ENCODE assay signal across 13 cellular contexts in genomic region chr7:90945104-90945752, GRCh38.
DNase-seq lines count a peak whose midpoint lies in the region; ATAC-seq and TF ChIP-seq lines count a peak whose summit lies in the region.
"Had no signal": no experiment of that assay in that cellular context is flagged by ENCODE, and none has a peak within 500 bp of the region (broad histone marks: within the 10 kb centered on the region; RNA-seq: fewer than 3 reads in every experiment).

No MANE protein-coding gene starts in this region.

- no peaks in the 10 kb centered on the region for H3K27me3 ChIP-seq in ascending aorta
- no peaks in the 10 kb centered on the region for H3K27me3 ChIP-seq in foreskin keratinocyte
- no peaks in the 10 kb centered on the region for H3K27me3 ChIP-seq in gastrocnemius medialis
- H3K27me3 ChIP-seq: upper lobe of left lung had no signal

- no peak overlapping the region for H3K4me3 ChIP-seq in ascending aorta
- no peak overlapping the region for H3K4me3 ChIP-seq in gastrocnemius medialis
- H3K4me3 ChIP-seq: GM23338, upper lobe of left lung had no signal

- no peak for TF ChIP-seq POLR2A in gastrocnemius medialis (IDR thresholded peaks at IDR 0.05)

- H3K27ac ChIP-seq in ascending aorta: peak overlapping the region; percentile 59 to 63
- H3K27ac ChIP-seq in foreskin keratinocyte: no peak overlapping the region
- H3K27ac ChIP-seq in gastrocnemius medialis: no peak overlapping the region
- H3K27ac ChIP-seq: upper lobe of left lung had no signal

- peak; percentile 33 for DNase-seq in EL
- no peak for DNase-seq in ascending aorta (ENCODE audit: low spot score in 2 of 2)
- DNase-seq in foreskin keratinocyte: peak; percentile 44 to 70
- no peak for DNase-seq in gastrocnemius medialis
- no peak for DNase-seq in NCI-H524 (lab: John Stamatoyannopoulos, UW)
- no peak for DNase-seq in NCI-H187 treated with DMSO at 0.1 percent for 48 hours (lab: John Stamatoyannopoulos, UW)
- DNase-seq: C1 segment of cervical spinal cord; KG1; stimulated activated CD8-positive, alpha-beta memory T cell treated with anti-CD3 and anti-CD28 coated beads, Interleukin-4, amount 100 ng/mL, for 48 hours; upper lobe of left lung had no signal

- intact Hi-C loops in ascending aorta (cut with DNase I) (loop anchor here (10.0 kb wide), 2 partner anchors 320 to 350 kb away; partner anchors contain the start of genes CDK14 and FZD1), gastrocnemius medialis (cut with DNase I; ENCODE audit: low total_unique reads) (no loop called here)

- H3K4me1 ChIP-seq in ascending aorta (peaks cover 0 to 12% of the 10 kb centered on the region in 2 donors), foreskin keratinocyte (no peaks in the 10 kb centered on the region), gastrocnemius medialis (peaks cover 0 to 3% of the 10 kb centered on the region in 2 donors)

- no peak for TF ChIP-seq CTCF in ascending aorta (IDR thresholded peaks at IDR 0.05)
- no peak for TF ChIP-seq CTCF in foreskin keratinocyte (conservative IDR thresholded peaks at IDR 0.05)
- TF ChIP-seq CTCF in gastrocnemius medialis (IDR thresholded peaks at IDR 0.05 in 4 of 5, conservative IDR thresholded peaks at IDR 0.05 in 1 of 5): no peak

- H3K36me3 ChIP-seq in ascending aorta (no peaks in the 10 kb centered on the region), gastrocnemius medialis (no peaks in the 10 kb centered on the region)
- H3K36me3 ChIP-seq: upper lobe of left lung had no signal

- ATAC-seq in foreskin keratinocyte: peak; percentile 52
- peak; percentile 45 to 55 for ATAC-seq in gastrocnemius medialis
- no peak for ATAC-seq in HG02938 (IDR thresholded peaks at IDR 0.05; ENCODE audit: unreplicated experiment)
- no peak for ATAC-seq in GM21576 (IDR thresholded peaks at IDR 0.05; ENCODE audit: unreplicated experiment)
- ATAC-seq: GM23338 had no signal

- in situ Hi-C loops in gastrocnemius medialis (cut with MboI; ENCODE audit: low sequenced_read_pairs in 4 of 4): no loop called here

- no peaks in the 10 kb centered on the region for H3K9me3 ChIP-seq in ascending aorta
- H3K9me3 ChIP-seq in gastrocnemius medialis: no peaks in the 10 kb centered on the region
- H3K9me3 ChIP-seq: upper lobe of left lung had no signal

Comparison
In these comparisons a context has a peak if more than half of its experiments do, and no peak if none do; other contexts are left out.
1. DNase-seq: peak in EL (single experiment) and foreskin keratinocyte (2 of 2); none in ascending aorta (0 of 2), gastrocnemius medialis (0 of 2), NCI-H524 (0 of 2) and NCI-H187 treated with DMSO at 0.1 percent for 48 hours (single experiment).
2. H3K27ac ChIP-seq: peak in ascending aorta (2 of 2); none in foreskin keratinocyte (single experiment) and gastrocnemius medialis (0 of 4).
3. ATAC-seq: peak in foreskin keratinocyte (single experiment) and gastrocnemius medialis (2 of 2); none in HG02938 (single experiment) and GM21576 (single experiment).